In the genomic region with DNA sequence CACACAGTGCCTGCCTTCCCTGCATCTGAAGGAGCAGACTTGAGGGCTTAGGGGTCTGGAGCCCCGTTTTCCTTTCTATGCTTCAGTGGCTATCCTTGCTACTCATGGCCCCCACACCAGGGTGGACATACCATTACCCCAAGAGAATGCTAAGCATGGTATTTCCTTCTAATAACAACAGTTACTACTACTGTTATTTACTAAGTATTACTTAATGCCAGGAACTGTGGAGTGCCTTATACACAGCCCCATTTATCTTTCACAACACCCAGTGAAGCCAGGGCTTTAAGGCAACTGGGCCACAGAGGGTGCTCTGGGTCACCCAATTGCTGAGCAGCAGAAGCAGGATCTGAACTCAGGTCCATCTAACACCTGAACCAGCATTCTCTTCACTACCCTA, we compare ENCODE assay signal across 13 cellular contexts. TPM values are rescaled to one million over a fixed set of nuclear protein-coding genes. Genes with fewer than 3 reads are reported as not detected.
DNase-seq lines count a peak whose midpoint lies in the region; TF ChIP-seq lines count a peak whose summit lies in the region.
"Had no signal": no experiment of that assay in that cellular context is flagged by ENCODE, and none has a peak within 500 bp of the region (broad histone marks: within the 10 kb centered on the region; RNA-seq: fewer than 3 reads in every experiment).

No MANE protein-coding gene starts in this region.

- BruUV-seq in PC-9 (replicated peaks; lab: Mats Ljungman, UMichigan) = TSS peak; percentile 62

- no peak overlapping the region for H2AFZ ChIP-seq in PC-9

- H3K9me2 ChIP-seq in PC-9 (ENCODE audit: insufficient read depth) = no peaks in the 10 kb centered on the region

- CTCF ChIA-PET in PC-9 (lab: Charles Lee) = no interaction called here
- CTCF ChIA-PET in CD8-positive, alpha-beta memory T cell (lab: Charles Lee) = no interaction called here

- H3K36me3 ChIP-seq in PC-9 (ENCODE audit: low read depth) = no peaks in the 10 kb centered on the region
- H3K36me3 ChIP-seq in muscle layer of duodenum (ENCODE audit: control insufficient read depth in 1 of 2, insufficient read depth in 2 of 2, low read length in 2 of 2) = no peaks in the 10 kb centered on the region
- H3K36me3 ChIP-seq in CD8-positive, alpha-beta memory T cell (ENCODE audit: insufficient read depth, low read length) = no peaks in the 10 kb centered on the region
- H3K36me3 ChIP-seq: ovary had no signal

- peaks cover 52% of the 10 kb centered on the region for H3F3A ChIP-seq in PC-9 (ENCODE audit: insufficient read depth, low read depth)

- DNase-seq in A172 (ENCODE audit: low spot score) = peak; percentile 16
- DNase-seq in PC-9 = no peak
- DNase-seq in epithelial cell of esophagus (ENCODE audit: low read depth) = peak; percentile 30
- DNase-seq in stimulated activated CD8-positive, alpha-beta memory T cell treated with anti-CD3 and anti-CD28 coated beads, Interleukin-4, amount 100 ng/mL, for 48 hours = no peak
- no peak for DNase-seq in CD8-positive, alpha-beta memory T cell
- DNase-seq in NCI-H1930 (lab: John Stamatoyannopoulos, UW) = no peak
- DNase-seq in islet precursor cell = no peak
- DNase-seq: activated CD4-positive, CD25-positive, alpha-beta regulatory T cell; activated T-cell treated with anti-CD3 and anti-CD28 coated beads, Interleukin-2, amount 50 U/mL, for 1 hour; NCI-H526 treated with DMSO at 0.1 percent for 48 hours; SIG-M5 had no signal

- POLR2A ChIA-PET in PC-9 (lab: Charles Lee; ENCODE audit: unreplicated experiment) = no interaction called here
- POLR2A ChIA-PET in CD8-positive, alpha-beta memory T cell (lab: Charles Lee) = no interaction called here

- H3K4me3 ChIP-seq in PC-9 (no peak overlapping the region), epithelial cell of esophagus (ENCODE audit: low read length) (no peak overlapping the region), muscle layer of duodenum (ENCODE audit: low read depth in 1 of 2, low read length in 2 of 2) (no peak overlapping the region)
- no peak overlapping the region for H3K4me3 ChIP-seq in CD8-positive, alpha-beta memory T cell (ENCODE audit: low read length)
- H3K4me3 ChIP-seq: ovary had no signal

- no peaks in the 10 kb centered on the region for H3K9me3 ChIP-seq in PC-9 (ENCODE audit: insufficient read depth, low read depth)
- no peaks in the 10 kb centered on the region for H3K9me3 ChIP-seq in muscle layer of duodenum (ENCODE audit: control insufficient read depth in 1 of 2, low read length in 2 of 2)
- no peaks in the 10 kb centered on the region for H3K9me3 ChIP-seq in CD8-positive, alpha-beta memory T cell (ENCODE audit: low read length)
- H3K9me3 ChIP-seq: ovary had no signal

- no peaks in the 10 kb centered on the region for H3K79me2 ChIP-seq in PC-9 (ENCODE audit: low read depth)

- H3K27ac Mint-ChIP-seq in CD8-positive, alpha-beta memory T cell = no peak overlapping the region

- H4K20me1 ChIP-seq in PC-9 (ENCODE audit: insufficient read depth) = no peaks in the 10 kb centered on the region

- H3K36me3 Mint-ChIP-seq in CD8-positive, alpha-beta memory T cell = peaks cover 0 to 1% (median 0%) of the 10 kb centered on the region in 3 donors

- H3K27ac ChIP-seq in PC-9 (peak overlapping the region; percentile 99), muscle layer of duodenum (ENCODE audit: low read length) (peak overlapping the region; percentile 91)
- no peak overlapping the region for H3K27ac ChIP-seq in CD8-positive, alpha-beta memory T cell (ENCODE audit: low read depth, low read length)
- H3K27ac ChIP-seq: ovary had no signal

- intact Hi-C loops in PC-9 (cut with micrococcal nuclease; ENCODE audit: unreplicated experiment) = loop anchor here (1.0 kb wide), 1 partner anchor 205 kb away; no protein-coding TSS in a partner anchor

- H3K4me1 ChIP-seq in PC-9 (replicated peaks; ENCODE audit: insufficient read depth) (peaks cover 79% of the 10 kb centered on the region), muscle layer of duodenum (ENCODE audit: control insufficient read depth in 1 of 2, insufficient read depth in 2 of 2, low read length in 2 of 2) (peaks cover 8 to 20% of the 10 kb centered on the region in 2 donors)
- no peaks in the 10 kb centered on the region for H3K4me1 ChIP-seq in CD8-positive, alpha-beta memory T cell (ENCODE audit: insufficient read depth, low read length)

- H3K9me3 Mint-ChIP-seq in CD8-positive, alpha-beta memory T cell = no peaks in the 10 kb centered on the region

- H3K4me1 Mint-ChIP-seq in CD8-positive, alpha-beta memory T cell = no peaks in the 10 kb centered on the region

- no peaks in the 10 kb centered on the region for H3K27me3 ChIP-seq in PC-9 (ENCODE audit: insufficient read depth, low read depth)
- H3K27me3 ChIP-seq in muscle layer of duodenum (ENCODE audit: low read depth, low read length) = no peaks in the 10 kb centered on the region
- H3K27me3 ChIP-seq in CD8-positive, alpha-beta memory T cell (ENCODE audit: insufficient read depth, low read length, poor library complexity, severe bottlenecking) = no peaks in the 10 kb centered on the region
- H3K27me3 ChIP-seq: ovary had no signal

- H3K4me3 Mint-ChIP-seq in CD8-positive, alpha-beta memory T cell = no peak overlapping the region

- TF ChIP-seq CTCF in PC-9 (conservative IDR thresholded peaks at IDR 0.05) = no peak
- TF ChIP-seq CTCF in epithelial cell of esophagus (IDR thresholded peaks at IDR 0.05; ENCODE audit: insufficient read depth, low read depth, low read length, missing control alignments) = no peak

- H3K4me2 ChIP-seq in PC-9 = peak overlapping the region; percentile 63

- H3K27me3 Mint-ChIP-seq in CD8-positive, alpha-beta memory T cell = peaks cover 17 to 24% of the 10 kb centered on the region in 2 donors

RNA-seq across cellular contexts. Expression of a gene that starts 5.8 kb away (rescaled TPM):
- 1.4 and 1.8 TPM in 2 replicates for total RNA-seq in A172 (2014; rRNA removed; shearing (Covaris generic))
- 5.8 and 6.4 TPM in 2 replicates for total RNA-seq in PC-9 (2021)
- total RNA-seq in CD8-positive, alpha-beta memory T cell = 1 to 10 TPM; 2.3 TPM
- polyA plus RNA-seq in CD8-positive, alpha-beta memory T cell = 0.97 TPM

Comparison
In these comparisons a context has a peak if more than half of its experiments do, and no peak if none do; other contexts are left out.
1. DNase-seq: peak in A172 (single experiment) and epithelial cell of esophagus (single experiment); none in PC-9 (0 of 2), stimulated activated CD8-positive, alpha-beta memory T cell treated with anti-CD3 and anti-CD28 coated beads, Interleukin-4, amount 100 ng/mL, for 48 hours (single experiment), CD8-positive, alpha-beta memory T cell (0 of 5), NCI-H1930 (0 of 2) and islet precursor cell (single experiment).